1 cellular context compared by ENCODE assay signal in the genomic region with DNA sequence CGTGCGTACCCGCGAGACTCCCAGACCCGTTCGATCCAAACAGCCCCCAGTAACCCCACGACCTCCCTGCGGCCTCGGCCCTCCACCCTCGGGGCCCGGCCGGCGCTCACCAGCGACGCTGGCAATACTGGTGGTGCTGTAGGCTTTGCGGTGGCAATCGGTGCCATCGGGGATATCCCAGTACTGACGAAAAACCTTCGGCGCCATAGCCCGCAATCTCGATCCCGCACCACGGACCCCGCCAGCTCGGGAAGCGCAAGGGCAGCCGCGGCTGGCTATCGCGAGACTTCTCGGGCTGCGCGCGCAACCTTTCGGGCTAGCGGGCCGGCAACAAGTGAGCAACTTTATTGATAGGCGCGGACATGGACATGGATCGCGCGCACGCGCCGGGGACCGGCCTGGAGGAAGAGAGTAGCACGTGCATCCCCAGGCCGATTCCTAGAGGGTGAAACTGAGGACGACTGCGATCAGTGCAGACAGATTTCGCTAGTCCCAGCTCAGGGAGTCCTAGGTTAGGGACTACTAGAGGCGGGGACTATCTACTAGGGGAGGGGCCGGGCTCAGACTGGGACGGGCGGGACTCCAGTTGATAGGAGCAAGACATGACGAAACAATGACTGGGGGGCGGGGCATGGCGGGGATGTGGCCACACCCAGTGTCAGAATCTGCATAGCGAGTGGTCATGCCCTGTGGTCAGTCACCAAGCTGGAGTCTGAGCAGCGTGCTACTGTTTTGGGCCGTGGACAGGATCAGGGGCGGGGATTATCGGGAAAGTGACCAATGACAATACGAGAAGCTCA.
TF ChIP-seq lines count a peak whose summit lies in the region.

NDUFA11 (minus strand) TSS at position 289 of the 800 bp plus-strand sequence; CDS start at position 207, 82 bp downstream.

TF ChIP-seq in IMR-90, 13 proteins besides CTCF, POLR2A, EP300 and RAD21 (continued from another document):
- TF ChIP-seq MXI1 (IDR thresholded peaks at IDR 0.05; ENCODE audit: borderline replicate concordance, low read depth, low read length): peak; percentile 82; the same call in 1 of the 2 replicates
- peak; percentile 79 for TF ChIP-seq CHD1 (IDR thresholded peaks at IDR 0.05; ENCODE audit: low read depth, low read length)
- TF ChIP-seq SMC3 (IDR thresholded peaks at IDR 0.05; ENCODE audit: low read depth, low read length): no peak
- peak; percentile 82 for TF ChIP-seq RCOR1 (IDR thresholded peaks at IDR 0.05; ENCODE audit: insufficient replicate concordance, low read length)
- TF ChIP-seq CEBPB (IDR thresholded peaks at IDR 0.05; ENCODE audit: low read depth, low read length): peak; percentile 84
- TF ChIP-seq, protein P1, sequence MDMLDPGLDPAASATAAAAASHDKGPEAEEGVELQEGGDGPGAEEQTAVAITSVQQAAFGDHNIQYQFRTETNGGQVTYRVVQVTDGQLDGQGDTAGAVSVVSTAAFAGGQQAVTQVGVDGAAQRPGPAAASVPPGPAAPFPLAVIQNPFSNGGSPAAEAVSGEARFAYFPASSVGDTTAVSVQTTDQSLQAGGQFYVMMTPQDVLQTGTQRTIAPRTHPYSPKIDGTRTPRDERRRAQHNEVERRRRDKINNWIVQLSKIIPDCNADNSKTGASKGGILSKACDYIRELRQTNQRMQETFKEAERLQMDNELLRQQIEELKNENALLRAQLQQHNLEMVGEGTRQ (IDR thresholded peaks at IDR 0.05; ENCODE audit: low read depth, low read length): peak; percentile 53; the same call in 1 of the 2 replicates
